ENCODE assay signal across 15 cellular contexts in the genomic region with DNA sequence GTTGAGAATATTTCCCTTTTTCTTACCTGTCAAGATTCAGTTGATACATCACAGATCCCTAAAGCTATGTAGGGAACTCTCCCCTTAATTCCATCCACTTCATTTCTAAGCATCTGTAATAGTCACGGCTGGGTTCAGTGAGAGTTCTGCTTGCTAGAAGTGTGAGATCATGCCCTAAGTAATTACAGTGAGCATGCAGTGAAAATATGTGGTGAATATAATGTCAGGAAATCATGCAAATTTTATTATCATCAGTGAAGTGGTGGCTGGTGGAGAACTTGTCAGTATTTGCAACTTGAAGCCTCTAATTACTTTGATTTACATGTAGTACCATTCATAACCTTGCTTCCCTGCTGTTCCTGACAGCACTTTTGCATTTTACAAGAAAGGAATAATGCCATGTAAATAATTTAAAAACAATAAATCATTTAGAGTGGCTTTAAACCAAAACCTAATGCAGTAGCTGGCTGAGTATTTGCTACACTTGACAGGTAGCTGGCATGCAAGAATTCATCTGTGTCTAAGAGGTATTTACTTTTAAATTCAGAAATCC. TPM values are rescaled to one million over a fixed set of nuclear protein-coding genes. Genes with fewer than 3 reads are reported as not detected.
DNase-seq lines count a peak whose midpoint lies in the region; FAIRE-seq and TF ChIP-seq lines count a peak whose summit lies in the region.
"Had no signal": no experiment of that assay in that cellular context is flagged by ENCODE, and none has a peak within 500 bp of the region (broad histone marks: within the 10 kb centered on the region; RNA-seq: fewer than 3 reads in every experiment).

No MANE protein-coding gene starts in this region.

- intact Hi-C loops in endothelial cell of umbilical vein (cut with micrococcal nuclease), result loop anchor here (5.0 kb wide), 1 partner anchor 70 kb away; no protein-coding TSS in a partner anchor

- H3F3A ChIP-seq in smooth muscle cell (ENCODE audit: low read depth), result peaks cover 6% of the 10 kb centered on the region

- H2AFZ ChIP-seq in endothelial cell of umbilical vein (ENCODE audit: low read depth, low read length), result no peak overlapping the region
- H2AFZ ChIP-seq in smooth muscle cell (ENCODE audit: low read depth), result no peak overlapping the region

- TF ChIP-seq CTCF in endothelial cell of umbilical vein (IDR thresholded peaks at IDR 0.05; ENCODE audit: extremely low read depth in 1 of 2, insufficient read depth in 1 of 2, low read depth in 1 of 2, low read length in 2 of 2) (no peak), smooth muscle cell (IDR thresholded peaks at IDR 0.05; ENCODE audit: borderline replicate concordance, insufficient read depth, poor library complexity, severe bottlenecking) (no peak), GM10248 (IDR thresholded peaks at IDR 0.05; ENCODE audit: control extremely low read depth, extremely low read depth, low read depth, missing control alignments) (no peak), D721Med (IDR thresholded peaks at IDR 0.05; ENCODE audit: insufficient read depth, missing control alignments) (no peak)

- H3K9me1 ChIP-seq in endothelial cell of umbilical vein (replicated peaks; ENCODE audit: control insufficient read depth, extremely low read depth, insufficient read depth, low read length), result no peaks in the 10 kb centered on the region

- H4K20me1 ChIP-seq in endothelial cell of umbilical vein (replicated peaks; ENCODE audit: control insufficient read depth, extremely low read depth, insufficient read depth, low read length) (no peaks in the 10 kb centered on the region), smooth muscle cell (ENCODE audit: low read depth) (no peaks in the 10 kb centered on the region)

- H3K27ac ChIP-seq in endothelial cell of umbilical vein (ENCODE audit: insufficient read depth, low read depth, low read length) (peak overlapping the region; percentile 20), smooth muscle cell (ENCODE audit: low read depth) (peak overlapping the region; percentile 64)
- H3K27ac ChIP-seq: 22Rv1, tibial artery had no signal

- no peak for TF ChIP-seq POLR2A in endothelial cell of umbilical vein (IDR thresholded peaks at IDR 0.05; ENCODE audit: low read depth, low read length)

- H3K4me1 ChIP-seq in endothelial cell of umbilical vein (ENCODE audit: control insufficient read depth, extremely low read depth, insufficient read depth, low read length) (peaks cover 14% of the 10 kb centered on the region), smooth muscle cell (ENCODE audit: low read depth) (peaks cover 13% of the 10 kb centered on the region)
- H3K4me1 ChIP-seq: tibial artery had no signal

- H3K4me2 ChIP-seq in endothelial cell of umbilical vein (ENCODE audit: insufficient read depth, low read length), result no peak overlapping the region
- H3K4me2 ChIP-seq in smooth muscle cell, result peak overlapping the region; percentile 60

- FAIRE-seq in endothelial cell of umbilical vein (lab: Jason Lieb, UNC), result peak; percentile 37
- no peak for FAIRE-seq in D721Med (lab: Jason Lieb, UNC)
- no peak for FAIRE-seq in frontal cortex (lab: Jason Lieb, UNC)
- FAIRE-seq: GM12891 had no signal

- H3K79me2 ChIP-seq in endothelial cell of umbilical vein (ENCODE audit: control insufficient read depth, insufficient read depth, low read length), result no peaks in the 10 kb centered on the region
- no peaks in the 10 kb centered on the region for H3K79me2 ChIP-seq in smooth muscle cell (ENCODE audit: low read depth)

- H3K36me3 ChIP-seq in endothelial cell of umbilical vein (ENCODE audit: control insufficient read depth in 2 of 2, extremely low read depth in 1 of 2, insufficient read depth in 2 of 2, low read length in 2 of 2) (no peaks in the 10 kb centered on the region), smooth muscle cell (ENCODE audit: low read depth) (no peaks in the 10 kb centered on the region)
- H3K36me3 ChIP-seq: tibial artery had no signal

- H3K9ac ChIP-seq in endothelial cell of umbilical vein (replicated peaks; ENCODE audit: extremely low read depth, insufficient read depth, low read length) (no peak overlapping the region), smooth muscle cell (ENCODE audit: low read depth) (peak overlapping the region; percentile 2)

- H3K9me3 ChIP-seq in endothelial cell of umbilical vein (replicated peaks; ENCODE audit: control insufficient read depth, insufficient read depth, low read length) (no peaks in the 10 kb centered on the region), smooth muscle cell (replicated peaks; ENCODE audit: low read depth) (no peaks in the 10 kb centered on the region)
- H3K9me3 ChIP-seq: tibial artery had no signal

- CTCF ChIA-PET in endothelial cell of umbilical vein (lab: Charles Lee), result interaction anchor here (1.0 to 1.9 kb wide), 5 partner anchors 16 to 94 kb away, joined by 3 to 12 read pairs (median 3); a partner anchor contains a TSS
- CTCF ChIA-PET in GM10248 (lab: Yijun Ruan, JAX), result no interaction called here

- dilution Hi-C loops in endothelial cell of umbilical vein (cut with MboI; ENCODE audit: extremely low pct_ligation_motif_present, low sequenced_read_pairs), result no loop called here

- POLR2A ChIA-PET in endothelial cell of umbilical vein (lab: Charles Lee), result interaction anchor here (1.2 to 1.4 kb wide), 2 partner anchors 41 to 69 kb away, joined by 3 to 6 read pairs; a partner anchor contains a TSS
- POLR2A ChIA-PET in GM10248 (lab: Yijun Ruan, JAX), result no interaction called here

- H3K4me3 ChIP-seq in endothelial cell of umbilical vein (replicated peaks in 1 of 3; ENCODE audit: insufficient read depth in 1 of 3, low read depth in 1 of 3, low read length in 3 of 3) (no peak overlapping the region), smooth muscle cell (no peak overlapping the region)
- H3K4me3 ChIP-seq: tibial artery had no signal

- no TSS peak for BruUV-seq in endothelial cell of umbilical vein (replicated peaks; lab: Mats Ljungman, UMichigan)

- no peaks in the 10 kb centered on the region for H3K27me3 ChIP-seq in endothelial cell of umbilical vein (ENCODE audit: control insufficient read depth in 2 of 2, insufficient read depth in 2 of 2, low read length in 2 of 2)
- no peaks in the 10 kb centered on the region for H3K27me3 ChIP-seq in smooth muscle cell (ENCODE audit: low read depth)

- 24% methylated on average over 1 of the region's 1 CpG for WGBS in smooth muscle cell (ENCODE audit: low lambda C conversion rate)

- DNase-seq in DMS53 (lab: John Stamatoyannopoulos, UW) (peak; percentile 17), DMS53 treated with DMSO at 0.1 percent for 48 hours (lab: John Stamatoyannopoulos, UW; ENCODE audit: unreplicated experiment) (no peak), NCI-H2227 treated with DMSO at 0.1 percent for 48 hours (lab: John Stamatoyannopoulos, UW) (peak; percentile 12), endothelial cell of umbilical vein (ENCODE audit: low read depth, low spot score) (peak; percentile 22), smooth muscle cell (lab: John Stamatoyannopoulos, UW; ENCODE audit: unreplicated experiment) (no peak), GM10248 (ENCODE audit: extremely low spot score) (no peak), D721Med (ENCODE audit: insufficient read length, low spot score) (no peak), frontal cortex (ENCODE audit: low spot score in 2 of 2) (no peak)
- DNase-seq: activated CD4-positive, CD25-positive, alpha-beta regulatory T cell; activated naive CD8-positive, alpha-beta T cell treated with anti-CD3 and anti-CD28 coated beads for 36 hours; stimulated activated CD4-positive, alpha-beta T cell treated with anti-CD3 and anti-CD28 coated beads, Interleukin-1b, Interleukin-23, amount 100 ng/mL, for 48 hours; tibial artery had no signal

TF ChIP-seq in endothelial cell of umbilical vein, 7 proteins besides CTCF, POLR2A, EP300 and RAD21:
- TF ChIP-seq EZH2 (IDR thresholded peaks at IDR 0.05; ENCODE audit: borderline replicate concordance, low read depth, low read length, severe bottlenecking) (no peak), JUN (IDR thresholded peaks at IDR 0.05; ENCODE audit: borderline replicate concordance, insufficient read depth, insufficient read length, low read depth) (peak; percentile 10)
TF ChIP-seq in endothelial cell of umbilical vein: peak in this region for 1.

RNA-seq across cellular contexts. Expression of a gene that starts 28.3 kb away (rescaled TPM):
- total RNA-seq in endothelial cell of umbilical vein (not detected in 2 replicates), smooth muscle cell (not detected in 2 replicates), frontal cortex (1.2 TPM)
- polyA plus RNA-seq in endothelial cell of umbilical vein (not detected in 2 replicates), smooth muscle cell (not detected in 2 replicates)
- not detected in 2 replicates for polyA plus RNA-seq in endothelial cell of umbilical vein (2011; cell fraction: cytosol; rRNA removed)
- not detected in 2 replicates for polyA plus RNA-seq in endothelial cell of umbilical vein (2011; cell fraction: nucleus; rRNA removed)
- not detected in 2 replicates for polyA plus RNA-seq in endothelial cell of umbilical vein (2012)
- polyA minus RNA-seq in endothelial cell of umbilical vein, result not detected in 2 replicates
- polyA minus RNA-seq in endothelial cell of umbilical vein (2011; cell fraction: cytosol; rRNA and poly(A)+ RNA removed), result not detected
- not detected in 2 replicates for polyA minus RNA-seq in endothelial cell of umbilical vein (2011; cell fraction: nucleus; rRNA and poly(A)+ RNA removed)
- total RNA-seq: activated naive CD8-positive, alpha-beta T cell treated with anti-CD3 and anti-CD28 coated beads for 36 hours; mucosa of gallbladder had no signal

RNA-seq across cellular contexts. Expression of a gene that starts 40.8 kb away (rescaled TPM):
- total RNA-seq in endothelial cell of umbilical vein (0.13 and 1.7 TPM in 2 replicates), smooth muscle cell (0.04 TPM in 1 of 2 replicates, not detected in the other), frontal cortex (0.82 TPM)
- polyA plus RNA-seq in endothelial cell of umbilical vein (0.37 and 0.73 TPM in 2 replicates), smooth muscle cell (0.57 TPM in 1 of 2 replicates, not detected in the other)
- 0.37 and 0.75 TPM in 2 replicates for polyA plus RNA-seq in endothelial cell of umbilical vein (2011; cell fraction: cytosol; rRNA removed)
- 0.84 and 1.0 TPM in 2 replicates for polyA plus RNA-seq in endothelial cell of umbilical vein (2011; cell fraction: nucleus; rRNA removed)
- polyA plus RNA-seq in endothelial cell of umbilical vein (2012), result 6.9 and 8.4 TPM in 2 replicates
- 0.73 and 2.3 TPM in 2 replicates for polyA minus RNA-seq in endothelial cell of umbilical vein
- not detected for polyA minus RNA-seq in endothelial cell of umbilical vein (2011; cell fraction: cytosol; rRNA and poly(A)+ RNA removed)
- polyA minus RNA-seq in endothelial cell of umbilical vein (2011; cell fraction: nucleus; rRNA and poly(A)+ RNA removed), result 2.5 and 4.5 TPM in 2 replicates
- total RNA-seq: activated naive CD8-positive, alpha-beta T cell treated with anti-CD3 and anti-CD28 coated beads for 36 hours had no signal

Comparison
In these comparisons a context has a peak if more than half of its experiments do, and no peak if none do; other contexts are left out.
1. DNase-seq: peak in DMS53 (single experiment), NCI-H2227 treated with DMSO at 0.1 percent for 48 hours (single experiment) and endothelial cell of umbilical vein (single experiment); none in DMS53 treated with DMSO at 0.1 percent for 48 hours (single experiment), smooth muscle cell (single experiment), GM10248 (single experiment), D721Med (single experiment) and frontal cortex (0 of 2).